In genomic region chr19:33941133-33941532, GRCh38 we compare ENCODE assay signal across 3 cellular contexts.
TF ChIP-seq lines count a peak whose summit lies in the region.

No MANE protein-coding gene starts in this region.

TF ChIP-seq in A549, 52 proteins besides CTCF, POLR2A, EP300 and RAD21:
- peak; percentile 93 for TF ChIP-seq MAFK (IDR thresholded peaks at IDR 0.05; ENCODE audit: partially characterized antibody)
- TF ChIP-seq PHF8 (IDR thresholded peaks at IDR 0.05; ENCODE audit: borderline replicate concordance, low read depth) = no peak
- TF ChIP-seq CBX8 (IDR thresholded peaks at IDR 0.05) = no peak

TF ChIP-seq in IMR-90, 13 proteins besides CTCF, POLR2A, EP300 and RAD21:
- peak; percentile 50; the same call in 1 of the 2 replicates for TF ChIP-seq MAFK (IDR thresholded peaks at IDR 0.05; ENCODE audit: low read depth, low read length)
- no peak for TF ChIP-seq ELK1 (IDR thresholded peaks at IDR 0.05; ENCODE audit: borderline replicate concordance, low read depth, low read length)
- no peak for TF ChIP-seq SMC3 (IDR thresholded peaks at IDR 0.05; ENCODE audit: low read depth, low read length)

TF ChIP-seq in H1, 55 proteins besides CTCF, POLR2A, EP300 and RAD21:
- peak; percentile 53; the same call in 1 of the 2 replicates for TF ChIP-seq MAFK (IDR thresholded peaks at IDR 0.05; ENCODE audit: low read depth, low read length)
- no peak for TF ChIP-seq POLR2AphosphoS5 (IDR thresholded peaks at IDR 0.05; ENCODE audit: low read depth, low read length)
